In the genomic region with DNA sequence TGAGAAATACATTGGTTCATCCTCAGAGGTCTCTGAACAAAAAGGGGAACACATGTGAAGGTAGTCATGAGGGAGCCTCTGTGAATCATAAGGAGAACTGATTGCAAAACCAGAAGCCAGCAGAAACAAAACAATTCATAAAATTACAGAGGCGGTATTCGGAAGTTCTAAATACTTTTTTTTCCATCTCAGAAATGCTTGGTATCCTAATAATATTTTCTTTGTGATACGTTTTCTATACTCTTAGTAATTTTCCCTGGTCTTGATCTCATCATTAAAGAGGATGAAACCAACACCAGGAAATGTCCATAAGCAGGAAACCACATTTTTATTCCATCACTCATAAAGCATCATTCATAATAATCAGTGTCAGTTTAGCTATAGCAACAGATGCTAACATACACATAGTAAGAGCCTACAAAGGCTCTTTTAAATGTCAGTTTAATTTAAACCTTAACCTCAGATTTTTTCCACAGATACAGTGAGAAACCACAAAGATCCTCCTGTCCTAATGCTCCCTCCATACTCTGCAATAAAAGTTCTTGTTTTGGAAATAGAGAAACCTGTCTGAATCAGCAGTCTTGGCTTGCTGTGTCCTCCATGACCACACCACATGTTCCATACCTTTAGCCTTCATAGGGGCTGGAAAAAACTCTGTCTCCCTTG, we compare ENCODE assay signal across 8 cellular contexts. TPM values are rescaled to one million over a fixed set of nuclear protein-coding genes. Genes with fewer than 3 reads are reported as not detected.
DNase-seq lines count a peak whose midpoint lies in the region; ATAC-seq lines count a peak whose summit lies in the region.

No MANE protein-coding gene starts in this region.

- ATAC-seq in GM19438 (IDR thresholded peaks at IDR 0.05; ENCODE audit: low read depth, unreplicated experiment) (peak; percentile 53), left colon (no peak)
- peak; percentile 87 for ATAC-seq in activated T-helper 17 cell treated with anti-CD3 and anti-CD28 coated beads, Interleukin-2, amount 50 U/mL, for 72 hours (replicated peaks)

- H3K4me3 Mint-ChIP-seq in activated T-helper 17 cell treated with anti-CD3 and anti-CD28 coated beads, Interleukin-2, amount 50 U/mL, for 72 hours, result peak overlapping the region; percentile 61

- no peaks in the 10 kb centered on the region for H3K36me3 Mint-ChIP-seq in activated T-helper 17 cell treated with anti-CD3 and anti-CD28 coated beads, Interleukin-2, amount 50 U/mL, for 72 hours (ENCODE audit: low read depth)

- H3K27me3 Mint-ChIP-seq in activated T-helper 17 cell treated with anti-CD3 and anti-CD28 coated beads, Interleukin-2, amount 50 U/mL, for 72 hours, result no peaks in the 10 kb centered on the region

- intact Hi-C loops in left colon (cut with DNase I, micrococcal nuclease), result no loop called here

- no peaks in the 10 kb centered on the region for H3K9me3 Mint-ChIP-seq in activated T-helper 17 cell treated with anti-CD3 and anti-CD28 coated beads, Interleukin-2, amount 50 U/mL, for 72 hours

- peak overlapping the region; percentile 94 for H3K27ac Mint-ChIP-seq in activated T-helper 17 cell treated with anti-CD3 and anti-CD28 coated beads, Interleukin-2, amount 50 U/mL, for 72 hours

- peak; percentile 93 for DNase-seq in CD1c-positive myeloid dendritic cell (ENCODE audit: extremely low spot score)
- peak; percentile 47 for DNase-seq in HPDE6-E6E7 (ENCODE audit: extremely low spot score)
- peak; percentile 55 for DNase-seq in kidney glomerular epithelial cell (lab: John Stamatoyannopoulos, UW)
- no peak for DNase-seq in left colon
- DNase-seq in ureter (ENCODE audit: low spot score), result no peak
- no peak for DNase-seq in NCI-H524 (lab: John Stamatoyannopoulos, UW)

- peaks cover 16% of the 10 kb centered on the region for H3K4me1 Mint-ChIP-seq in activated T-helper 17 cell treated with anti-CD3 and anti-CD28 coated beads, Interleukin-2, amount 50 U/mL, for 72 hours

RNA-seq across cellular contexts. Expression of gene SGK1, which starts 29.2 kb away (rescaled TPM):
- total RNA-seq in activated T-helper 17 cell treated with anti-CD3 and anti-CD28 coated beads, Interleukin-2, amount 50 U/mL, for 72 hours, result 10 to 100 TPM; 29.7 to 51.5 TPM
- 100 to 1,000 TPM in 1 of 2 donors, 10 to 100 TPM in 1; 63.5 to 728 TPM for total RNA-seq in left colon
- 46.3 TPM for total RNA-seq in ureter

Comparison
In these comparisons a context has a peak if more than half of its experiments do, and no peak if none do; other contexts are left out.
1. DNase-seq: peak in CD1c-positive myeloid dendritic cell (single experiment), HPDE6-E6E7 (single experiment) and kidney glomerular epithelial cell (single experiment); none in left colon (0 of 2), ureter (single experiment) and NCI-H524 (0 of 2).